Comparison of ENCODE assay signal across 9 cellular contexts in the genomic region with DNA sequence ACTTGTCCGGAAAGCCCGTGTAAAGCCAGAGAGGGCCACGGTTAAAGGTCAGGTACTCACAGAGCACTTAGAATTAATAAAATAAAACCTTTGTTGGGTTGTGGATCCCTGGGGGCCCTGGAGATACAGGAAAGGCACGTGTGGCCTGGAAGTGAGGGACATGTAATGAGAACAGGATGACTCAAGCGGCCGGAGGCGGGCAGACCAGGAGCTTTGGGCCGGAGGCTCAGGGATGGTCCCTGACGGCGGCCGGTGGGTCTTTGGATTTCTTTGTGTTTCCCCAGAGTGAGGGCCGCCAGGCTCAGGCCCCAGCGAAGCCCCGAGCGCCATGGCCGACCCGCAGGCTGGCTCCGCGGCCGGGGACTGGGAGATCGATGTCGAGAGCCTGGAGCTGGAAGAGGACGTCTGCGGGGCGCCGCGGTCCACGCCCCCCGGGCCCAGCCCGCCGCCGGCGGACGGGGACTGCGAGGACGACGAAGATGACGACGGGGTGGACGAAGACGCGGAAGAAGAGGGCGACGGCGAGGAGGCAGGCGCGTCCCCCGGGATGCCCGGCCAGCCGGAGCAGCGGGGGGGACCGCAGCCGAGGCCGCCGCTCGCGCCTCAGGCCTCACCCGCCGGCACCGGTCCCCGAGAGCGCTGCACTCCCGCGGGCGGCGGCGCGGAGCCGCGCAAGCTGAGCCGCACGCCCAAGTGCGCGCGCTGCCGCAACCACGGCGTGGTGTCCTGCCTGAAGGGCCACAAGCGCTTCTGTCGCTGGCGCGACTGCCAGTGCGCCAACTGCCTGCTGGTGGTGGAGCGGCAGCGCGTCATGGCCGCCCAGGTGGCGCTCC. TPM values are rescaled to one million over a fixed set of nuclear protein-coding genes. Genes with fewer than 3 reads are reported as not detected.
DNase-seq lines count a peak whose midpoint lies in the region; ATAC-seq lines count a peak whose summit lies in the region.
"Had no signal": no experiment of that assay in that cellular context is flagged by ENCODE, and none has a peak within 500 bp of the region (broad histone marks: within the 10 kb centered on the region; RNA-seq: fewer than 3 reads in every experiment).

No MANE protein-coding gene starts in this region.

- H3K4me1 ChIP-seq in duodenal mucosa (ENCODE audit: control insufficient read depth in 1 of 2, insufficient read depth in 2 of 2, low read length in 2 of 2): peaks cover 13 to 24% of the 10 kb centered on the region in 2 donors
- H3K4me1 ChIP-seq: SJSA1 had no signal

- peak overlapping the region in 5 of 8 donors; percentile 39 to 73 (median 44) for H3K4me3 Mint-ChIP-seq in naive B cell

- ATAC-seq in naive B cell (ENCODE audit: low read depth in 2 of 2): no peak
- no peak for ATAC-seq in HG02763 (IDR thresholded peaks at IDR 0.05; ENCODE audit: unreplicated experiment)

- peaks cover 69 to 83% of the 10 kb centered on the region in 2 donors for H3K27me3 ChIP-seq in duodenal mucosa (ENCODE audit: control insufficient read depth in 1 of 2, insufficient read depth in 2 of 2, low read length in 2 of 2)
- H3K27me3 ChIP-seq: SJSA1 had no signal

- H3K27me3 Mint-ChIP-seq in naive B cell: peaks cover 73 to 82% (median 77%) of the 10 kb centered on the region in 3 donors

- H3K9ac ChIP-seq in duodenal mucosa (ENCODE audit: low read depth in 1 of 2, low read length in 2 of 2): no peak overlapping the region

- no peak overlapping the region for H3K27ac ChIP-seq in duodenal mucosa (ENCODE audit: low read depth, low read length)
- H3K27ac ChIP-seq: SJSA1 had no signal

- peaks cover 18 to 50% (median 43%) of the 10 kb centered on the region in 3 donors for H3K4me1 Mint-ChIP-seq in naive B cell

- H3K36me3 Mint-ChIP-seq in naive B cell: peaks cover 14 to 30% of the 10 kb centered on the region in 2 donors

- H3K4me3 ChIP-seq in duodenal mucosa (ENCODE audit: low read depth in 1 of 2, low read length in 2 of 2): peak overlapping the region; percentile 36 to 40
- H3K4me3 ChIP-seq: SJSA1 had no signal

- H3K27ac Mint-ChIP-seq in naive B cell: peak overlapping the region in 2 of 6 donors; percentile 65 to 69

- H3K9me3 ChIP-seq in duodenal mucosa (ENCODE audit: control insufficient read depth in 1 of 2, low read length in 2 of 2): no peaks in the 10 kb centered on the region
- H3K9me3 ChIP-seq: SJSA1 had no signal

- no peaks in the 10 kb centered on the region for H3K36me3 ChIP-seq in duodenal mucosa (ENCODE audit: control insufficient read depth in 1 of 2, insufficient read depth in 2 of 2, low read length in 2 of 2)
- H3K36me3 ChIP-seq: SJSA1 had no signal

- H3K9me3 Mint-ChIP-seq in naive B cell: peaks cover 5 to 38% (median 19%) of the 10 kb centered on the region in 7 donors

- DNase-seq in NCI-H2227 (lab: John Stamatoyannopoulos, UW; ENCODE audit: unreplicated experiment): peak; percentile 24
- DNase-seq in NCI-H2227 treated with DMSO at 0.1 percent for 48 hours (lab: John Stamatoyannopoulos, UW): no peak
- peak; percentile 78 for DNase-seq in NCI-H1105 treated with DMSO at 0.1 percent for 48 hours (lab: John Stamatoyannopoulos, UW)
- no peak for DNase-seq in naive B cell
- DNase-seq in SIG-M5 treated with dmso at 0.1 percent for 504 hours (lab: John Stamatoyannopoulos, UW; ENCODE audit: unreplicated experiment): no peak
- DNase-seq in NK-92 (lab: John Stamatoyannopoulos, UW; ENCODE audit: unreplicated experiment): no peak

RNA-seq across cellular contexts. Expression of a gene that starts 1.3 kb away (rescaled TPM):
- polyA plus RNA-seq in naive B cell (ENCODE audit: low read depth in 6 of 6): not detected

Comparison
In these comparisons a context has a peak if more than half of its experiments do, and no peak if none do; other contexts are left out.
1. DNase-seq: peak in NCI-H2227 (single experiment) and NCI-H1105 treated with DMSO at 0.1 percent for 48 hours (single experiment); none in NCI-H2227 treated with DMSO at 0.1 percent for 48 hours (single experiment), naive B cell (single experiment), SIG-M5 treated with dmso at 0.1 percent for 504 hours (single experiment) and NK-92 (single experiment).